Comparison of ENCODE assay signal across 13 cellular contexts in genomic region chr16:22886908-22887307, GRCh38.
DNase-seq lines count a peak whose midpoint lies in the region; TF ChIP-seq lines count a peak whose summit lies in the region.
"Had no signal": no experiment of that assay in that cellular context is flagged by ENCODE, and none has a peak within 500 bp of the region (broad histone marks: within the 10 kb centered on the region; RNA-seq: fewer than 3 reads in every experiment).

No MANE protein-coding gene starts in this region.

- no peak overlapping the region for H3K27ac ChIP-seq in HEK293 (ENCODE audit: extremely low read depth, low read depth, low read length)
- H3K27ac ChIP-seq: 22Rv1, BLaER1, GM23248 had no signal

- DNase-seq in NCI-H2029 (lab: John Stamatoyannopoulos, UW) (peak; percentile 7), NCI-H2029 treated with DMSO at 0.1 percent for 48 hours (lab: John Stamatoyannopoulos, UW) (no peak), A172 (ENCODE audit: low spot score) (peak; percentile 7), left kidney (ENCODE audit: low read depth, low spot score) (peak; percentile 43), NCI-H345 treated with DMSO at 0.1 percent for 48 hours (lab: John Stamatoyannopoulos, UW; ENCODE audit: unreplicated experiment) (no peak), superior temporal gyrus (ENCODE audit: extremely low spot score) (no peak)
- DNase-seq: Calu3; CD4-positive, alpha-beta memory T cell; GM23248 had no signal

- no peaks in the 10 kb centered on the region for H3K36me3 ChIP-seq in HEK293 (ENCODE audit: control insufficient read depth in 2 of 2, insufficient read depth in 1 of 2, low read length in 2 of 2)
- H3K36me3 ChIP-seq: BLaER1, HAP-1 had no signal

- POLR2A ChIA-PET in HEK293 (lab: Yijun Ruan, JAX), result no interaction called here

- H3K4me3 ChIP-seq in HEK293 (ENCODE audit: low read depth, low read length), result no peak overlapping the region
- H3K4me3 ChIP-seq: BLaER1, GM23248, HAP-1 had no signal

- CTCF ChIA-PET in HEK293 (lab: Yijun Ruan, JAX), result no interaction called here

- no peaks in the 10 kb centered on the region for H3K4me1 ChIP-seq in HEK293 (ENCODE audit: control insufficient read depth, insufficient read depth, low read length)
- H3K4me1 ChIP-seq: BLaER1, HAP-1 had no signal

- H3K9me3 ChIP-seq in HEK293 (ENCODE audit: control insufficient read depth, insufficient read depth, low read depth, low read length), result no peaks in the 10 kb centered on the region
- H3K9me3 ChIP-seq: BLaER1, HAP-1 had no signal

- no peak for TF ChIP-seq CTCF in HEK293 (tag by site-specific recombination; IDR thresholded peaks at IDR 0.05)

TF ChIP-seq in HEK293, 187 proteins besides CTCF, POLR2A, EP300 and RAD21:
- TF ChIP-seq GLIS2 (tag by site-specific recombination; IDR thresholded peaks at IDR 0.05), result no peak
- peak; percentile 59 for TF ChIP-seq SP7 (tag by site-specific recombination; IDR thresholded peaks at IDR 0.05)

Comparison
In these comparisons a context has a peak if more than half of its experiments do, and no peak if none do; other contexts are left out.
1. DNase-seq: peak in NCI-H2029 (single experiment), A172 (single experiment) and left kidney (single experiment); none in NCI-H2029 treated with DMSO at 0.1 percent for 48 hours (single experiment), NCI-H345 treated with DMSO at 0.1 percent for 48 hours (single experiment) and superior temporal gyrus (single experiment).